8 cellular contexts compared by ENCODE assay signal in the genomic region with DNA sequence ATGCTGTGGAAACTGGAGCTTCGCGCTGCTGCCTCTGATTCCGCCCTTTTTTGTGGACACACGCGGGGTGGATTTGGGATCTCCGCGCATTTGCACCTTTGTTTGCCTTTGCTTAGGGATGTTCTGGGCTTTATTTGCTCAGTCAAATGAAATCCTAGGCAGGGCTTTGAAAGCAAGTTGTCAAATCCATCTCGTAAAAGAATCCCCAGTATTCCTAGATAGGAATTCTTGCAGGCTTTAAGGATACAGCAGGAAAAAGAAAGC. TPM values are rescaled to one million over a fixed set of nuclear protein-coding genes. Genes with fewer than 3 reads are reported as not detected.
DNase-seq lines count a peak whose midpoint lies in the region; ATAC-seq and TF ChIP-seq lines count a peak whose summit lies in the region.

No MANE protein-coding gene starts in this region.

- no peak for ATAC-seq in natural killer cell treated with Interleukin-12 subunit alpha and Interleukin-12 subunit beta and Interleukin-15 and Interleukin-18, amount 100 ng/mL, for 72 hours
- no peak for ATAC-seq in HG03565 (IDR thresholded peaks at IDR 0.05; ENCODE audit: unreplicated experiment)

- H3K27me3 ChIP-seq in BE2C (no peaks in the 10 kb centered on the region), MG63 (no peaks in the 10 kb centered on the region)

- peak overlapping the region; percentile 100 for H3K27ac Mint-ChIP-seq in dendritic cell treated with granulocyte-macrophage colony-stimulating factor and Interleukin-4, amounts not matched to agents 40 ng/mL and 50 ng/mL, for 4 days
- peak overlapping the region; percentile 94 to 96 for H3K27ac Mint-ChIP-seq in natural killer cell treated with Interleukin-12 subunit alpha and Interleukin-12 subunit beta and Interleukin-15 and Interleukin-18, amount 100 ng/mL, for 72 hours

- no peaks in the 10 kb centered on the region for H3K4me1 ChIP-seq in BE2C

- H3K36me3 ChIP-seq in BE2C (no peaks in the 10 kb centered on the region), MG63 (peaks cover 6% of the 10 kb centered on the region)

- no peaks in the 10 kb centered on the region for H3K9me3 Mint-ChIP-seq in dendritic cell treated with granulocyte-macrophage colony-stimulating factor and Interleukin-4, amounts not matched to agents 40 ng/mL and 50 ng/mL, for 4 days
- no peaks in the 10 kb centered on the region for H3K9me3 Mint-ChIP-seq in natural killer cell treated with Interleukin-12 subunit alpha and Interleukin-12 subunit beta and Interleukin-15 and Interleukin-18, amount 100 ng/mL, for 72 hours

- intact Hi-C loops in dendritic cell treated with granulocyte-macrophage colony-stimulating factor and Interleukin-4, amounts not matched to agents 40 ng/mL and 50 ng/mL, for 4 days (cut with micrococcal nuclease) = loop anchor here (1.0 to 2.0 kb wide), 2 partner anchors 287 to 537 kb away; partner anchors contain the start of gene CD164

- DNase-seq in BE2C = no peak
- DNase-seq in MG63 = no peak
- DNase-seq in natural killer cell treated with Interleukin-12 subunit alpha and Interleukin-12 subunit beta and Interleukin-15 and Interleukin-18, amount 100 ng/mL, for 72 hours (ENCODE audit: low spot score) = no peak
- DNase-seq in stimulated activated CD4-positive, alpha-beta T cell treated with anti-CD3 and anti-CD28 coated beads, Interleukin-1b, Interleukin-23, amount 100 ng/mL, for 48 hours = no peak
- no peak for DNase-seq in C1 segment of cervical spinal cord (lab: John Stamatoyannopoulos, UW)
- DNase-seq in A172 (ENCODE audit: low spot score) = no peak

- H3K4me3 ChIP-seq in BE2C (ENCODE audit: low read depth, low read length) (peak overlapping the region; percentile 94), MG63 (peak overlapping the region; percentile 90)

- TF ChIP-seq CTCF in BE2C (IDR thresholded peaks at IDR 0.05; ENCODE audit: low read depth, low read length) = no peak

- no peaks in the 10 kb centered on the region for H3K9me3 ChIP-seq in BE2C
- H3K9me3 ChIP-seq in MG63 = no peaks in the 10 kb centered on the region

- peak overlapping the region; percentile 88 for H3K4me3 Mint-ChIP-seq in dendritic cell treated with granulocyte-macrophage colony-stimulating factor and Interleukin-4, amounts not matched to agents 40 ng/mL and 50 ng/mL, for 4 days
- peak overlapping the region; percentile 96 for H3K4me3 Mint-ChIP-seq in natural killer cell treated with Interleukin-12 subunit alpha and Interleukin-12 subunit beta and Interleukin-15 and Interleukin-18, amount 100 ng/mL, for 72 hours

- peaks cover 17% of the 10 kb centered on the region for H3K36me3 Mint-ChIP-seq in dendritic cell treated with granulocyte-macrophage colony-stimulating factor and Interleukin-4, amounts not matched to agents 40 ng/mL and 50 ng/mL, for 4 days (ENCODE audit: low read depth)
- H3K36me3 Mint-ChIP-seq in natural killer cell treated with Interleukin-12 subunit alpha and Interleukin-12 subunit beta and Interleukin-15 and Interleukin-18, amount 100 ng/mL, for 72 hours = peaks cover 5% of the 10 kb centered on the region

- H3K4me1 Mint-ChIP-seq in dendritic cell treated with granulocyte-macrophage colony-stimulating factor and Interleukin-4, amounts not matched to agents 40 ng/mL and 50 ng/mL, for 4 days (ENCODE audit: low read depth) = peaks cover 26% of the 10 kb centered on the region
- peaks cover 33 to 55% of the 10 kb centered on the region in 2 donors for H3K4me1 Mint-ChIP-seq in natural killer cell treated with Interleukin-12 subunit alpha and Interleukin-12 subunit beta and Interleukin-15 and Interleukin-18, amount 100 ng/mL, for 72 hours (ENCODE audit: low read depth in 2 of 2)

- H3K27me3 Mint-ChIP-seq in dendritic cell treated with granulocyte-macrophage colony-stimulating factor and Interleukin-4, amounts not matched to agents 40 ng/mL and 50 ng/mL, for 4 days = no peaks in the 10 kb centered on the region
- H3K27me3 Mint-ChIP-seq in natural killer cell treated with Interleukin-12 subunit alpha and Interleukin-12 subunit beta and Interleukin-15 and Interleukin-18, amount 100 ng/mL, for 72 hours = no peaks in the 10 kb centered on the region

RNA-seq across cellular contexts. Expression of gene CEP57L1, which starts 0.4 kb away (rescaled TPM):
- polyA plus RNA-seq in BE2C (2012; ENCODE audit: insufficient read depth, insufficient read length, low read depth) = 6.7 TPM
- total RNA-seq in MG63 (2014; rRNA removed; shearing (Covaris generic); ENCODE audit: low replicate concordance) = 27.2 and 30.0 TPM in 2 replicates
- total RNA-seq in natural killer cell treated with Interleukin-12 subunit alpha and Interleukin-12 subunit beta and Interleukin-15 and Interleukin-18, amount 100 ng/mL, for 72 hours = 10 to 100 TPM; 14.4 to 29.3 TPM
- total RNA-seq in A172 (2014; rRNA removed; shearing (Covaris generic)) = 43.0 and 52.4 TPM in 2 replicates

RNA-seq across cellular contexts. Expression of gene SESN1, which starts 1.1 kb away (rescaled TPM):
- polyA plus RNA-seq in BE2C (2012; ENCODE audit: insufficient read depth, insufficient read length, low read depth) = 2.9 TPM
- 3.3 and 6.1 TPM in 2 replicates for total RNA-seq in MG63 (2014; rRNA removed; shearing (Covaris generic); ENCODE audit: low replicate concordance)
- total RNA-seq in natural killer cell treated with Interleukin-12 subunit alpha and Interleukin-12 subunit beta and Interleukin-15 and Interleukin-18, amount 100 ng/mL, for 72 hours = 1 to 10 TPM; 7.4 to 9.6 TPM
- total RNA-seq in A172 (2014; rRNA removed; shearing (Covaris generic)) = 20.6 and 24.4 TPM in 2 replicates
